Comparison of ENCODE assay signal across 8 cellular contexts in the genomic region with DNA sequence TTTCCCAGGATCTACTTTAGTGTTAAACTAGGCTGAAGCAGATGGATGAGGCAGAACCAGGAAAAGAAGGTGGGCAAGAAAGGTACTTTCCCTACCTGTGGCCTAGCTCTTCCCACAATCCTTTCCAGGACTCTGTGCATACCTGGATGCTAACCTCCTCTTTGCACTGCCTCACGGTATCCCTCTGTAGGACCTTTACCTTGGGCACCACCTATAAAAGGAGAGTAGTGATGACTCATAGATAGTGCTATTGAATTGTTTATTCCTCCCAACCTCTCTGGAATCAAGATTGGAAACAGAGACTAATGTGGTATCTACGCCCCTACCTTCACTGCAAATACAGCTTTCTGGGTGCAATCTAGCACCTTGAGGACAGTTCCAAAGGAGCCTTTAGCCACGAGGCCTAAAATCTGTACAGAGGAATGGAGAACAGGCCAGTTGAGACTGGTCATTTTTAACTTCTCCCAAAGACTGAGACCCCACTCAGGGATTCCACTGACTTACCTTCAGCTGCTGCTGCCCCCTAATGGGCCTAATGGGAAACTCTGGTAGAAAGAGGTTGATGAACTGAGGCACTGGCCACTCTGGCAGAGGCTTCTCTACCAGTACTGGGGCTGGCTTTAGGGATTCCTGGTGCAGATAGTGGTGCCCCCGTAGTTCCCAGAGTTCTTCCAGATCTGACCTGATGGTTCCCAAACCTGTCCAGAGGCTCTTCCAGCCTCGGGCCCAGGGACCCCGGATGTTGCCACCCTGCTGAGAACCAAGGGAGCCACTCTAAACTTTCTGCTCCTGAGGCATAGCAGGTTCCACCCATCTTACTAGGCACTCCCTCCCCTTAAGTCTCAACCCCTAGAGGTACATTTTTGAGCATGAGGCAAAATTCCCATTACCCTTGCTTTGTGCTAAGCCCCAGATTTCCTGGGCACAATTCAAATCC. TPM values are rescaled to one million over a fixed set of nuclear protein-coding genes. Genes with fewer than 3 reads are reported as not detected.
A peak's percentile ranks its signal among the peaks of the same experiment; 100 is the strongest.
DNase-seq lines count a peak whose midpoint lies in the region; ATAC-seq and TF ChIP-seq lines count a peak whose summit lies in the region.

No MANE protein-coding gene starts in this region.

- peak; percentile 13 for DNase-seq in COLO668 (lab: John Stamatoyannopoulos, UW; ENCODE audit: unreplicated experiment)
- peak; percentile 45 for DNase-seq in HT-29 (ENCODE audit: low spot score)
- DNase-seq in activated CD4-positive, alpha-beta T cell treated with anti-CD3 and anti-CD28 coated beads, Interleukin-2, amount 10 ng/mL, durations not matched to agents 7 days and 5 days, result peak; percentile 39
- DNase-seq in effector memory CD8-positive, alpha-beta T cell, result peak; percentile 23 to 42 (median 35)
- DNase-seq in mesothelial cell of epicardium (ENCODE audit: low spot score in 2 of 2, unreplicated experiment in 2 of 2), result no peak
- DNase-seq in aorta, result no peak
- DNase-seq in MV-4-11 (lab: John Stamatoyannopoulos, UW), result no peak

- H3K4me3 Mint-ChIP-seq in activated CD4-positive, alpha-beta T cell treated with anti-CD3 and anti-CD28 coated beads, Interleukin-2, amount 10 ng/mL, durations not matched to agents 7 days and 5 days, result no peak overlapping the region
- no peak overlapping the region for H3K4me3 Mint-ChIP-seq in effector memory CD8-positive, alpha-beta T cell
- H3K4me3 Mint-ChIP-seq in mesothelial cell of epicardium, result no peak overlapping the region

- ATAC-seq in effector memory CD8-positive, alpha-beta T cell (replicated peaks), result peak; percentile 42
- ATAC-seq in aorta (ENCODE audit: low FRiP score) (peak; percentile 71), HG03378 (IDR thresholded peaks at IDR 0.05; ENCODE audit: unreplicated experiment) (no peak)

- no peaks in the 10 kb centered on the region for H3K27me3 ChIP-seq in aorta (ENCODE audit: control insufficient read depth in 1 of 2, insufficient read depth in 2 of 2, low read length in 1 of 2)

- CTCF ChIA-PET in activated CD4-positive, alpha-beta T cell treated with anti-CD3 and anti-CD28 coated beads, Interleukin-2, amount 10 ng/mL, durations not matched to agents 7 days and 5 days (lab: Charles Lee), result interaction anchor here (0.8 to 1.2 kb wide), 5 partner anchors 11 to 116 kb away, joined by 3 read pairs; no protein-coding TSS in a partner anchor

- H3K27ac ChIP-seq in aorta (ENCODE audit: low read depth in 1 of 2, low read length in 2 of 2), result no peak overlapping the region

- H3K36me3 ChIP-seq in aorta (ENCODE audit: control insufficient read depth in 1 of 2, insufficient read depth in 2 of 2, low read length in 1 of 2), result peaks cover 0 to 11% of the 10 kb centered on the region in 2 donors

- POLR2A ChIA-PET in activated CD4-positive, alpha-beta T cell treated with anti-CD3 and anti-CD28 coated beads, Interleukin-2, amount 10 ng/mL, durations not matched to agents 7 days and 5 days (lab: Charles Lee), result no interaction called here

- peaks cover 3% of the 10 kb centered on the region for H3K4me1 Mint-ChIP-seq in activated CD4-positive, alpha-beta T cell treated with anti-CD3 and anti-CD28 coated beads, Interleukin-2, amount 10 ng/mL, durations not matched to agents 7 days and 5 days
- H3K4me1 Mint-ChIP-seq in effector memory CD8-positive, alpha-beta T cell (ENCODE audit: low read depth in 2 of 2), result peaks cover 5 to 9% of the 10 kb centered on the region in 2 donors
- H3K4me1 Mint-ChIP-seq in mesothelial cell of epicardium, result no peaks in the 10 kb centered on the region

- H3K27ac Mint-ChIP-seq in activated CD4-positive, alpha-beta T cell treated with anti-CD3 and anti-CD28 coated beads, Interleukin-2, amount 10 ng/mL, durations not matched to agents 7 days and 5 days, result no peak overlapping the region
- peak overlapping the region in 1 of 2 donors; percentile 74 for H3K27ac Mint-ChIP-seq in effector memory CD8-positive, alpha-beta T cell
- no peak overlapping the region for H3K27ac Mint-ChIP-seq in mesothelial cell of epicardium

- H3K36me3 Mint-ChIP-seq in activated CD4-positive, alpha-beta T cell treated with anti-CD3 and anti-CD28 coated beads, Interleukin-2, amount 10 ng/mL, durations not matched to agents 7 days and 5 days (ENCODE audit: low read depth), result peaks cover 42% of the 10 kb centered on the region
- peaks cover 38% of the 10 kb centered on the region for H3K36me3 Mint-ChIP-seq in effector memory CD8-positive, alpha-beta T cell (ENCODE audit: insufficient read depth)
- H3K36me3 Mint-ChIP-seq in mesothelial cell of epicardium, result peaks cover 24% of the 10 kb centered on the region

- 73 to 76% methylated on average over 6 of the region's 6 CpGs for WGBS in aorta, 2 donors

- no peaks in the 10 kb centered on the region for H3K27me3 Mint-ChIP-seq in activated CD4-positive, alpha-beta T cell treated with anti-CD3 and anti-CD28 coated beads, Interleukin-2, amount 10 ng/mL, durations not matched to agents 7 days and 5 days
- H3K27me3 Mint-ChIP-seq in effector memory CD8-positive, alpha-beta T cell, result no peaks in the 10 kb centered on the region
- no peaks in the 10 kb centered on the region for H3K27me3 Mint-ChIP-seq in mesothelial cell of epicardium (ENCODE audit: low read depth)

- no peaks in the 10 kb centered on the region for H3K9me3 Mint-ChIP-seq in activated CD4-positive, alpha-beta T cell treated with anti-CD3 and anti-CD28 coated beads, Interleukin-2, amount 10 ng/mL, durations not matched to agents 7 days and 5 days
- H3K9me3 Mint-ChIP-seq in effector memory CD8-positive, alpha-beta T cell, result no peaks in the 10 kb centered on the region
- no peaks in the 10 kb centered on the region for H3K9me3 Mint-ChIP-seq in mesothelial cell of epicardium

- H3K4me1 ChIP-seq in aorta (ENCODE audit: control insufficient read depth in 1 of 2, insufficient read depth in 2 of 2, low read length in 2 of 2), result no peaks in the 10 kb centered on the region

- no peaks in the 10 kb centered on the region for H3K9me3 ChIP-seq in aorta (ENCODE audit: control insufficient read depth, low read length)

- TF ChIP-seq CTCF in mesothelial cell of epicardium (IDR thresholded peaks at IDR 0.05; ENCODE audit: unreplicated experiment), result peak; percentile 48

- intact Hi-C loops in aorta (cut with DNase I), result loop anchor here (2.0 to 5.0 kb wide), 4 partner anchors 66 to 121 kb away; no protein-coding TSS in a partner anchor

- no peak overlapping the region for H3K4me3 ChIP-seq in aorta (ENCODE audit: low read length in 2 of 2)

RNA-seq across cellular contexts. Expression of a gene that starts 0.8 kb away (rescaled TPM):
- 11.1 and 12.1 TPM in 2 replicates for total RNA-seq in HT-29 (2014; rRNA removed; shearing (Covaris generic))
- total RNA-seq in activated CD4-positive, alpha-beta T cell treated with anti-CD3 and anti-CD28 coated beads, Interleukin-2, amount 10 ng/mL, durations not matched to agents 7 days and 5 days, result 10 to 100 TPM; 18.4 to 20.6 TPM
- total RNA-seq in mesothelial cell of epicardium, result 24.0 to 31.3 TPM (median 26.3 TPM) in 3 replicates
- 10 to 100 TPM in 1 of 2 donors, 1 to 10 TPM in 1; 6.3 to 15.7 TPM for total RNA-seq in aorta
- 1 to 10 TPM in 1 of 2 donors, under 1 TPM in 1; 0.13 to 3.0 TPM for polyA plus RNA-seq in aorta

RNA-seq across cellular contexts. Expression of a gene that starts 14.4 kb away (rescaled TPM):
- 62.5 and 71.2 TPM in 2 replicates for total RNA-seq in HT-29 (2014; rRNA removed; shearing (Covaris generic))
- 100 to 1,000 TPM; 139 to 147 TPM for total RNA-seq in activated CD4-positive, alpha-beta T cell treated with anti-CD3 and anti-CD28 coated beads, Interleukin-2, amount 10 ng/mL, durations not matched to agents 7 days and 5 days
- 32.1 to 45.2 TPM (median 42.0 TPM) in 3 replicates for total RNA-seq in mesothelial cell of epicardium
- total RNA-seq in aorta, result 1 to 10 TPM; 2.2 to 3.6 TPM
- 1 to 10 TPM; 1.6 to 4.3 TPM for polyA plus RNA-seq in aorta

RNA-seq across cellular contexts. Expression of a gene that starts 31.8 kb away (rescaled TPM):
- 127 and 129 TPM in 2 replicates for total RNA-seq in HT-29 (2014; rRNA removed; shearing (Covaris generic))
- 100 to 1,000 TPM; 144 to 145 TPM for total RNA-seq in activated CD4-positive, alpha-beta T cell treated with anti-CD3 and anti-CD28 coated beads, Interleukin-2, amount 10 ng/mL, durations not matched to agents 7 days and 5 days
- total RNA-seq in mesothelial cell of epicardium (155 to 162 TPM (median 157 TPM) in 3 replicates), aorta (100 to 1,000 TPM; 100 to 135 TPM)
- 10 to 100 TPM; 27.7 to 27.8 TPM for polyA plus RNA-seq in aorta

RNA-seq across cellular contexts. Expression of a gene that starts 36.5 kb away (rescaled TPM):
- total RNA-seq in HT-29 (2014; rRNA removed; shearing (Covaris generic)), result 43.5 and 46.9 TPM in 2 replicates
- total RNA-seq in activated CD4-positive, alpha-beta T cell treated with anti-CD3 and anti-CD28 coated beads, Interleukin-2, amount 10 ng/mL, durations not matched to agents 7 days and 5 days, result 10 to 100 TPM; 61.4 to 63.4 TPM
- total RNA-seq in mesothelial cell of epicardium (22.6 to 24.6 TPM (median 22.6 TPM) in 3 replicates), aorta (10 to 100 TPM; 22.1 to 27.1 TPM)
- 10 to 100 TPM; 15.4 to 30.4 TPM for polyA plus RNA-seq in aorta

RNA-seq across cellular contexts. Expression of a gene that starts 41.9 kb away (rescaled TPM):
- 62.5 and 65.8 TPM in 2 replicates for total RNA-seq in HT-29 (2014; rRNA removed; shearing (Covaris generic))
- 10 to 100 TPM; 61.7 to 62.6 TPM for total RNA-seq in activated CD4-positive, alpha-beta T cell treated with anti-CD3 and anti-CD28 coated beads, Interleukin-2, amount 10 ng/mL, durations not matched to agents 7 days and 5 days
- total RNA-seq in mesothelial cell of epicardium (75.2 to 80.7 TPM (median 78.7 TPM) in 3 replicates), aorta (10 to 100 TPM; 33.5 to 38.7 TPM)
- polyA plus RNA-seq in aorta, result 10 to 100 TPM; 21.8 to 37.7 TPM

Comparison
In these comparisons a context has a peak if more than half of its experiments do, and no peak if none do; other contexts are left out.
1. DNase-seq: peak in COLO668 (single experiment), HT-29 (single experiment), activated CD4-positive, alpha-beta T cell treated with anti-CD3 and anti-CD28 coated beads, Interleukin-2, amount 10 ng/mL, durations not matched to agents 7 days and 5 days (single experiment) and effector memory CD8-positive, alpha-beta T cell (3 of 3); none in mesothelial cell of epicardium (0 of 2), aorta (0 of 2) and MV-4-11 (single experiment).